In the genomic region with DNA sequence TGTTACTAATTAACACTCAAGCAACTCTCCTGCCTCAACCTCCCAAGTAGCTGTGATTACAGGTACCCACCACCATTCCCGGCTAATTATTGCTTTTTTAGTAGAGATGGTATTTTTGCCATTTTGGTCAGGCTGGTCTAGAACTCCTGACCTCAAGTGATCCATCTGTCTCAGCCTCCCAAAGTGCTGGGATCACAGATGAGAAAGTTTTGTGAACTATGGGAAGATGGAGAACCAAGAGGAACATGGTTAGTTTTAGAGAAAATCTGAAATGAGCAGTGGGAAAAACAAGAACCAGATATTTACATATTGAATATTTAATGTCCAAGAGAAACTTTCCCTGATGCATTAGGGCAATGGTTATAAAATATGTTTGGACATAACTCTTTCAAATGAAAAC, we compare ENCODE assay signal across 40 cellular contexts.
"Had no signal": no experiment of that assay in that cellular context is flagged by ENCODE, and none has a peak within 500 bp of the region (broad histone marks: within the 10 kb centered on the region; RNA-seq: fewer than 3 reads in every experiment).

No MANE protein-coding gene starts in this region.

- FAIRE-seq: astrocyte, bronchial epithelial cell had no signal

- H3K36me3 ChIP-seq: adrenal gland, ascending aorta, brain microvascular endothelial cell, breast epithelium, cardiac muscle cell had no signal

- H3K27ac Mint-ChIP-seq: activated naive CD4-positive, alpha-beta T cell treated with anti-CD3 and anti-CD28 coated beads for 36 hours; activated naive CD4-positive, alpha-beta T cell treated with anti-CD3 and anti-CD28 coated beads, Interleukin-2, amount 10 ng/mL, durations not matched to agents 7 days and 5 days; activated naive CD4-positive, alpha-beta T cell treated with anti-CD3 and anti-CD28 coated beads, Interleukin-2, amount 50 U/mL, for 24 hours; activated naive CD4-positive, alpha-beta T cell treated with anti-CD3 and anti-CD28 coated beads, Interleukin-2, amount 50 U/mL, for 72 hours; activated naive CD8-positive, alpha-beta T cell; activated naive CD8-positive, alpha-beta T cell treated with anti-CD3 and anti-CD28 coated beads for 36 hours; activated naive CD8-positive, alpha-beta T cell treated with anti-CD3 and anti-CD28 coated beads, Interleukin-2, amount 10 ng/mL, durations not matched to agents 7 days and 5 days; activated naive CD8-positive, alpha-beta T cell treated with anti-CD3 and anti-CD28 coated beads, Interleukin-2, amount 50 U/mL, for 24 hours; activated T-cell treated with anti-CD3 and anti-CD28 coated beads, Interleukin-2, amount 50 U/mL, for 24 hours; activated T-cell treated with anti-CD3 and anti-CD28 coated beads, Interleukin-2, amount 50 U/mL, for 72 hours; activated T-helper 1 cell treated with anti-CD3 and anti-CD28 coated beads, Interleukin-12 subunit alpha, Interleukin-12 subunit beta, Interleukin-2, Interleukin-4 antibody, amounts not matched to agents 30 ng/mL and 10 ng/mL and 1 ng/mL, durations not matched to agents 14 hours and 24 hours and 36 hours; activated T-helper 17 cell treated with anti-CD3 and anti-CD28 coated beads, Interleukin-2, amount 50 U/mL, for 72 hours; activated T-helper 2 cell treated with anti-CD3 and anti-CD28 coated beads, Interferon-gamma antibody, Interleukin-2, Interleukin-4, amounts not matched to agents 10 μg/mL and 5 μg/mL and 100 μg/mL, durations not matched to agents 14 hours and 24 hours and 36 hours; brain had no signal

- H3K9me3 ChIP-seq: ascending aorta, body of pancreas, breast epithelium had no signal

- H3K36me3 Mint-ChIP-seq: activated naive CD4-positive, alpha-beta T cell treated with anti-CD3 and anti-CD28 coated beads, Interleukin-2, amount 10 ng/mL, durations not matched to agents 7 days and 5 days; activated naive CD4-positive, alpha-beta T cell treated with anti-CD3 and anti-CD28 coated beads, Interleukin-2, amount 50 U/mL, for 24 hours; activated naive CD4-positive, alpha-beta T cell treated with anti-CD3 and anti-CD28 coated beads, Interleukin-2, amount 50 U/mL, for 72 hours; activated naive CD8-positive, alpha-beta T cell; activated naive CD8-positive, alpha-beta T cell treated with anti-CD3 and anti-CD28 coated beads for 36 hours; activated naive CD8-positive, alpha-beta T cell treated with anti-CD3 and anti-CD28 coated beads, Interleukin-2, amount 10 ng/mL, durations not matched to agents 7 days and 5 days; brain had no signal

- ATAC-seq: activated naive CD4-positive, alpha-beta T cell treated with anti-CD3 and anti-CD28 coated beads, Interleukin-2, amount 50 U/mL, for 72 hours; activated naive CD8-positive, alpha-beta T cell treated with anti-CD3 and anti-CD28 coated beads, Interleukin-2, amount 50 U/mL, for 24 hours; activated T-cell treated with anti-CD3 and anti-CD28 coated beads, Interleukin-2, amount 50 U/mL, for 4 hours; activated T-cell treated with anti-CD3 and anti-CD28 coated beads, Interleukin-2, amount 50 U/mL, for 72 hours; activated T-helper 17 cell treated with anti-CD3 and anti-CD28 coated beads, Interleukin-2, amount 50 U/mL, for 72 hours; body of pancreas had no signal

- DNase-seq: activated effector memory CD4-positive, alpha-beta T cell treated with anti-CD3 and anti-CD28 coated beads, Interleukin-2, amount 50 U/mL, for 16 hours; activated effector memory CD4-positive, alpha-beta T cell treated with Interleukin-2 at 50 U/mL for 16 hours; activated gamma-delta T cell; activated gamma-delta T cell treated with Interleukin-2 at 50 U/mL for 16 hours; activated naive CD4-positive, alpha-beta T cell; activated naive CD4-positive, alpha-beta T cell treated with anti-CD3 and anti-CD28 coated beads for 36 hours; activated naive CD4-positive, alpha-beta T cell treated with anti-CD3 and anti-CD28 coated beads, Interleukin-2, amount 10 ng/mL, durations not matched to agents 7 days and 5 days; activated naive CD4-positive, alpha-beta T cell treated with anti-CD3 and anti-CD28 coated beads, Interleukin-2, amount 50 U/mL, for 16 hours; activated naive CD4-positive, alpha-beta T cell treated with Interleukin-2 at 50 U/mL for 16 hours; activated naive CD8-positive, alpha-beta T cell treated with anti-CD3 and anti-CD28 coated beads for 36 hours; activated naive CD8-positive, alpha-beta T cell treated with anti-CD3 and anti-CD28 coated beads, Interleukin-2, amount 10 ng/mL, durations not matched to agents 7 days and 5 days; activated naive CD8-positive, alpha-beta T cell treated with anti-CD3 and anti-CD28 coated beads, Interleukin-2, amount 50 U/mL, for 24 hours; activated T-cell treated with anti-CD3 and anti-CD28 coated beads, Interleukin-2, amount 50 U/mL, for 1 hour; activated T-cell treated with anti-CD3 and anti-CD28 coated beads, Interleukin-2, amount 50 U/mL, for 24 hours; activated T-cell treated with anti-CD3 and anti-CD28 coated beads, Interleukin-2, amount 50 U/mL, for 4 hours; activated T-cell treated with anti-CD3 and anti-CD28 coated beads, Interleukin-2, amount 50 U/mL, for 48 hours; activated T-cell treated with anti-CD3 and anti-CD28 coated beads, Interleukin-2, amount 50 U/mL, for 72 hours; adrenal gland; amniotic stem cell; amygdala; anterior cingulate cortex; aorta; body of pancreas; brain microvascular endothelial cell; caudate nucleus; central memory CD4-positive, alpha-beta T cell; cerebellar nuclear complex had no signal

- H3K4me1 Mint-ChIP-seq: activated naive CD4-positive, alpha-beta T cell treated with anti-CD3 and anti-CD28 coated beads, Interleukin-2, amount 10 ng/mL, durations not matched to agents 7 days and 5 days; activated naive CD4-positive, alpha-beta T cell treated with anti-CD3 and anti-CD28 coated beads, Interleukin-2, amount 50 U/mL, for 24 hours; activated naive CD8-positive, alpha-beta T cell treated with anti-CD3 and anti-CD28 coated beads for 36 hours; activated naive CD8-positive, alpha-beta T cell treated with anti-CD3 and anti-CD28 coated beads, Interleukin-2, amount 10 ng/mL, durations not matched to agents 7 days and 5 days; activated naive CD8-positive, alpha-beta T cell treated with anti-CD3 and anti-CD28 coated beads, Interleukin-2, amount 50 U/mL, for 24 hours; activated T-helper 17 cell treated with anti-CD3 and anti-CD28 coated beads, Interleukin-2, amount 50 U/mL, for 72 hours; central memory CD8-positive, alpha-beta T cell had no signal

- H3K27ac ChIP-seq: adrenal gland, ascending aorta, body of pancreas, brain microvascular endothelial cell, breast epithelium, cardiac muscle cell had no signal

- H3K27me3 ChIP-seq: adrenal gland, ascending aorta, body of pancreas, brain microvascular endothelial cell, breast epithelium, cardiac muscle cell had no signal

- H3K4me1 ChIP-seq: adrenal gland, body of pancreas, breast epithelium had no signal

- H3K4me3 Mint-ChIP-seq: activated naive CD4-positive, alpha-beta T cell treated with anti-CD3 and anti-CD28 coated beads for 36 hours; activated naive CD4-positive, alpha-beta T cell treated with anti-CD3 and anti-CD28 coated beads, Interleukin-2, amount 10 ng/mL, durations not matched to agents 7 days and 5 days; activated naive CD4-positive, alpha-beta T cell treated with anti-CD3 and anti-CD28 coated beads, Interleukin-2, amount 50 U/mL, for 24 hours; activated naive CD8-positive, alpha-beta T cell; activated naive CD8-positive, alpha-beta T cell treated with anti-CD3 and anti-CD28 coated beads for 36 hours; activated naive CD8-positive, alpha-beta T cell treated with anti-CD3 and anti-CD28 coated beads, Interleukin-2, amount 10 ng/mL, durations not matched to agents 7 days and 5 days; activated naive CD8-positive, alpha-beta T cell treated with anti-CD3 and anti-CD28 coated beads, Interleukin-2, amount 50 U/mL, for 24 hours; activated T-cell treated with anti-CD3 and anti-CD28 coated beads, Interleukin-2, amount 50 U/mL, for 24 hours; activated T-cell treated with anti-CD3 and anti-CD28 coated beads, Interleukin-2, amount 50 U/mL, for 4 hours; activated T-cell treated with anti-CD3 and anti-CD28 coated beads, Interleukin-2, amount 50 U/mL, for 72 hours; activated T-helper 1 cell treated with anti-CD3 and anti-CD28 coated beads, Interleukin-12 subunit alpha, Interleukin-12 subunit beta, Interleukin-2, Interleukin-4 antibody, amounts not matched to agents 30 ng/mL and 10 ng/mL and 1 ng/mL, durations not matched to agents 14 hours and 24 hours and 36 hours; activated T-helper 17 cell treated with anti-CD3 and anti-CD28 coated beads, Interleukin-2, amount 50 U/mL, for 72 hours; brain; central memory CD8-positive, alpha-beta T cell had no signal

- H3K4me3 ChIP-seq: adrenal gland, ascending aorta, body of pancreas, breast epithelium, cardiac muscle cell had no signal

- H3K27me3 Mint-ChIP-seq: activated naive CD4-positive, alpha-beta T cell treated with anti-CD3 and anti-CD28 coated beads, Interleukin-2, amount 10 ng/mL, durations not matched to agents 7 days and 5 days; activated naive CD4-positive, alpha-beta T cell treated with anti-CD3 and anti-CD28 coated beads, Interleukin-2, amount 50 U/mL, for 24 hours; activated naive CD8-positive, alpha-beta T cell; activated naive CD8-positive, alpha-beta T cell treated with anti-CD3 and anti-CD28 coated beads for 36 hours; activated naive CD8-positive, alpha-beta T cell treated with anti-CD3 and anti-CD28 coated beads, Interleukin-2, amount 10 ng/mL, durations not matched to agents 7 days and 5 days; activated naive CD8-positive, alpha-beta T cell treated with anti-CD3 and anti-CD28 coated beads, Interleukin-2, amount 50 U/mL, for 24 hours; activated T-cell treated with anti-CD3 and anti-CD28 coated beads, Interleukin-2, amount 50 U/mL, for 24 hours; activated T-helper 17 cell treated with anti-CD3 and anti-CD28 coated beads, Interleukin-2, amount 50 U/mL, for 72 hours; brain; central memory CD8-positive, alpha-beta T cell had no signal
